ENCODE assay signal across 8 cellular contexts in genomic region chrX:154411981-154412340, GRCh38. TPM values are rescaled to one million over a fixed set of nuclear protein-coding genes. Genes with fewer than 3 reads are reported as not detected.
DNase-seq lines count a peak whose midpoint lies in the region; ATAC-seq, FAIRE-seq and TF ChIP-seq lines count a peak whose summit lies in the region.

No MANE protein-coding gene starts in this region.

- DNase-seq in DMS79 treated with DMSO at 0.1 percent for 48 hours (lab: John Stamatoyannopoulos, UW) (peak; percentile 28), MG63 (peak; percentile 68), T-helper 17 cell (peak in 2 of 3 donors; percentile 20 to 21), mammary epithelial cell (peak; percentile 46), kidney (peak; percentile 85)
- peak; percentile 66 to 73 for DNase-seq in stimulated activated CD4-positive, alpha-beta T cell treated with anti-CD3 and anti-CD28 coated beads, Interleukin-2, amount 100 ng/mL, for 24 hours

- no peak for FAIRE-seq in kidney (lab: Jason Lieb, UNC)

- H3K27me3 ChIP-seq in MG63 (no peaks in the 10 kb centered on the region), mammary epithelial cell (ENCODE audit: insufficient read depth, low read length) (no peaks in the 10 kb centered on the region)

- H3K4me2 ChIP-seq in mammary epithelial cell (ENCODE audit: insufficient read depth, low read depth, low read length), result peak overlapping the region; percentile 94

- no TSS peak for BruUV-seq in mammary epithelial cell (replicated peaks; lab: Mats Ljungman, UMichigan)

- peaks cover 7% of the 10 kb centered on the region for H3K4me1 Mint-ChIP-seq in T-helper 17 cell

- TF ChIP-seq CTCF in mammary epithelial cell (conservative IDR thresholded peaks at IDR 0.05 in 1 of 2, IDR thresholded peaks at IDR 0.05 in 1 of 2; ENCODE audit: extremely low read depth in 1 of 2, insufficient read depth in 1 of 2, low read depth in 1 of 2, low read length in 2 of 2) (no peak), kidney (IDR thresholded peaks at IDR 0.05; ENCODE audit: borderline replicate concordance, extremely low read depth, insufficient read depth) (no peak)

- CTCF ChIA-PET in mammary epithelial cell (lab: Charles Lee; ENCODE audit: low non-redundant PET), result no interaction called here

- H2AFZ ChIP-seq in mammary epithelial cell (ENCODE audit: low read depth, low read length), result peak overlapping the region; percentile 82

- peak overlapping the region; percentile 38 for H3K27ac ChIP-seq in mammary epithelial cell (ENCODE audit: insufficient read depth, low read depth, low read length)
- peak overlapping the region; percentile 83 to 90 for H3K27ac ChIP-seq in kidney (ENCODE audit: low read depth in 2 of 2, low read length in 2 of 2)

- H4K20me1 ChIP-seq in mammary epithelial cell (ENCODE audit: insufficient read depth, low read length), result no peaks in the 10 kb centered on the region

- intact Hi-C loops in mammary epithelial cell (cut with micrococcal nuclease), result no loop called here
- intact Hi-C loops in kidney (cut with DNase I), result no loop called here

- peak overlapping the region; percentile 32 for H3K9ac ChIP-seq in mammary epithelial cell (ENCODE audit: insufficient read depth, low read length)
- peak overlapping the region; percentile 46 to 48 for H3K9ac ChIP-seq in kidney (ENCODE audit: low read length in 2 of 2)

- no peaks in the 10 kb centered on the region for H3K36me3 Mint-ChIP-seq in T-helper 17 cell (ENCODE audit: low read depth)

- peaks cover 6% of the 10 kb centered on the region for H3K79me2 ChIP-seq in mammary epithelial cell (ENCODE audit: insufficient read depth, low read length)

- dilution Hi-C loops in mammary epithelial cell (cut with HindIII; ENCODE audit: low sequenced_read_pairs), result no loop called here

- no peaks in the 10 kb centered on the region for H3K36me3 ChIP-seq in MG63
- H3K36me3 ChIP-seq in mammary epithelial cell (ENCODE audit: insufficient read depth, low read length), result no peaks in the 10 kb centered on the region
- no peaks in the 10 kb centered on the region for H3K36me3 ChIP-seq in kidney (ENCODE audit: control insufficient read depth in 1 of 2, insufficient read depth in 2 of 2, low read length in 2 of 2)

- no peaks in the 10 kb centered on the region for H3K27me3 Mint-ChIP-seq in T-helper 17 cell

- peak overlapping the region; percentile 82 for H3K4me3 Mint-ChIP-seq in T-helper 17 cell

- ATAC-seq in GM21723 (IDR thresholded peaks at IDR 0.05; ENCODE audit: unreplicated experiment), result peak; percentile 61
- peak; percentile 63 for ATAC-seq in T-helper 17 cell
- ATAC-seq in HG03196 (IDR thresholded peaks at IDR 0.05; ENCODE audit: unreplicated experiment), result no peak

- in situ Hi-C loops in mammary epithelial cell (cut with MboI; ENCODE audit: low sequenced_read_pairs in 2 of 2), result no loop called here

- WGBS in mammary epithelial cell (ENCODE audit: low coverage, missing lambda C conversion rate), result 44% methylated on average over 21 of the region's 29 CpGs

- H3K27ac Mint-ChIP-seq in T-helper 17 cell, result peak overlapping the region; percentile 79

- H3K9me3 ChIP-seq in MG63, result no peaks in the 10 kb centered on the region
- no peaks in the 10 kb centered on the region for H3K9me3 ChIP-seq in T-helper 17 cell (ENCODE audit: control insufficient read depth, low read length, poor library complexity, severe bottlenecking)
- H3K9me3 ChIP-seq in mammary epithelial cell (replicated peaks; ENCODE audit: insufficient read depth, low read length), result no peaks in the 10 kb centered on the region
- H3K9me3 ChIP-seq in kidney (ENCODE audit: control insufficient read depth in 1 of 2, low read length in 2 of 2), result no peaks in the 10 kb centered on the region

- H3K4me1 ChIP-seq in mammary epithelial cell (ENCODE audit: insufficient read depth, low read length), result peaks cover 23% of the 10 kb centered on the region
- peaks cover 0 to 6% of the 10 kb centered on the region in 2 donors for H3K4me1 ChIP-seq in kidney (ENCODE audit: control insufficient read depth in 1 of 2, insufficient read depth in 1 of 2, low read depth in 1 of 2, low read length in 2 of 2)

- H3K4me3 ChIP-seq in MG63 (peak overlapping the region; percentile 63), mammary epithelial cell (replicated peaks in 1 of 3; ENCODE audit: insufficient read depth in 1 of 3, low read depth in 2 of 3, low read length in 3 of 3) (peak overlapping the region; percentile 53 to 70 (median 65)), kidney (ENCODE audit: low read length in 2 of 2) (peak overlapping the region; percentile 45 to 63)

RNA-seq across cellular contexts. Expression of gene TAFAZZIN, which starts 0.6 kb away (rescaled TPM):
- total RNA-seq in MG63 (2014; rRNA removed; shearing (Covaris generic); ENCODE audit: low replicate concordance), result 15.1 and 16.2 TPM in 2 replicates
- total RNA-seq in T-helper 17 cell (10 to 100 TPM; 84.1 to 95.7 TPM), mammary epithelial cell (10 to 100 TPM; 19.5 to 31.0 TPM), kidney (40.2 TPM)
- polyA plus RNA-seq in mammary epithelial cell (18.6 TPM), kidney (ENCODE audit: insufficient read depth, low read depth, low replicate concordance) (33.3 TPM)
- polyA minus RNA-seq in mammary epithelial cell, result 22.8 TPM

RNA-seq across cellular contexts. Expression of gene DNASE1L1, which starts 2.9 kb away (rescaled TPM):
- total RNA-seq in MG63 (2014; rRNA removed; shearing (Covaris generic); ENCODE audit: low replicate concordance), result 20.0 and 21.9 TPM in 2 replicates
- 10 to 100 TPM; 20.5 to 22.6 TPM for total RNA-seq in T-helper 17 cell
- 10 to 100 TPM; 17.8 to 30.5 TPM for total RNA-seq in mammary epithelial cell
- polyA plus RNA-seq in mammary epithelial cell, result 25.2 TPM
- 20.6 TPM for polyA minus RNA-seq in mammary epithelial cell
- 33.8 TPM for total RNA-seq in kidney
- 28.0 TPM for polyA plus RNA-seq in kidney (ENCODE audit: insufficient read depth, low read depth, low replicate concordance)

RNA-seq across cellular contexts. Expression of gene RPL10, which starts 13.8 kb away (rescaled TPM):
- total RNA-seq in MG63 (2014; rRNA removed; shearing (Covaris generic); ENCODE audit: low replicate concordance), result 2,393 and 3,736 TPM in 2 replicates
- total RNA-seq in T-helper 17 cell, result 1,000 to 10,000 TPM; 4,596 to 4,820 TPM
- total RNA-seq in mammary epithelial cell, result 1,000 to 10,000 TPM; 1,996 to 2,155 TPM
- 5,021 TPM for polyA plus RNA-seq in mammary epithelial cell
- polyA minus RNA-seq in mammary epithelial cell, result 1,289 TPM
- 2,684 TPM for total RNA-seq in kidney
- 2,858 TPM for polyA plus RNA-seq in kidney (ENCODE audit: insufficient read depth, low read depth, low replicate concordance)

RNA-seq across cellular contexts. Expression of gene ATP6AP1, which starts 16.5 kb away (rescaled TPM):
- 53.2 and 62.2 TPM in 2 replicates for total RNA-seq in MG63 (2014; rRNA removed; shearing (Covaris generic); ENCODE audit: low replicate concordance)
- total RNA-seq in T-helper 17 cell (10 to 100 TPM; 41.4 to 43.0 TPM), mammary epithelial cell (10 to 100 TPM; 56.0 to 71.4 TPM), kidney (121 TPM)
- polyA plus RNA-seq in mammary epithelial cell (81.5 TPM), kidney (ENCODE audit: insufficient read depth, low read depth, low replicate concordance) (205 TPM)
- polyA minus RNA-seq in mammary epithelial cell, result 93.3 TPM

RNA-seq across cellular contexts. Expression of gene GDI1, which starts 25.0 kb away (rescaled TPM):
- 43.6 and 59.8 TPM in 2 replicates for total RNA-seq in MG63 (2014; rRNA removed; shearing (Covaris generic); ENCODE audit: low replicate concordance)
- total RNA-seq in T-helper 17 cell (100 to 1,000 TPM; 189 to 223 TPM), mammary epithelial cell (100 to 1,000 TPM; 100 to 109 TPM), kidney (116 TPM)
- polyA plus RNA-seq in mammary epithelial cell (112 TPM), kidney (ENCODE audit: insufficient read depth, low read depth, low replicate concordance) (92.5 TPM)
- 132 TPM for polyA minus RNA-seq in mammary epithelial cell

Comparison
In these comparisons a context has a peak if more than half of its experiments do, and no peak if none do; other contexts are left out.
1. DNase-seq: peak in every context shown above with its lines; median percentile 85 in kidney; 70 in stimulated activated CD4-positive, alpha-beta T cell treated with anti-CD3 and anti-CD28 coated beads, Interleukin-2, amount 100 ng/mL, for 24 hours; 68 in MG63; 46 in mammary epithelial cell; 28 in DMS79 treated with DMSO at 0.1 percent for 48 hours; 20 in T-helper 17 cell.